29 cellular contexts compared by ENCODE assay signal in genomic region chr1:110475358-110476027, GRCh38. TPM values are rescaled to one million over a fixed set of nuclear protein-coding genes. Genes with fewer than 3 reads are reported as not detected.
DNase-seq lines count a peak whose midpoint lies in the region; ATAC-seq, FAIRE-seq and TF ChIP-seq lines count a peak whose summit lies in the region.
"Had no signal": no experiment of that assay in that cellular context is flagged by ENCODE, and none has a peak within 500 bp of the region (broad histone marks: within the 10 kb centered on the region; RNA-seq: fewer than 3 reads in every experiment).

No MANE protein-coding gene starts in this region.

- WGBS in GM12878 (ENCODE audit: insufficient coverage, insufficient replicate concordance, low lambda C conversion rate, missing lambda C conversion rate), result 25% methylated on average over 5 of the region's 5 CpGs

- POLR2A ChIA-PET in GM12878 (lab: Charles Lee), result no interaction called here

- no peak overlapping the region for H3K27ac ChIP-seq in 22Rv1
- H3K27ac ChIP-seq in GM12878 (ENCODE audit: control insufficient read depth, insufficient read depth), result no peak overlapping the region
- H3K27ac ChIP-seq in left lung, result no peak overlapping the region
- no peak overlapping the region for H3K27ac ChIP-seq in caudate nucleus (ENCODE audit: low read depth, low read length)
- H3K27ac ChIP-seq: C4-2B, coronary artery, heart right ventricle had no signal

- in situ Hi-C loops in GM12878 (cut with MboI), result no loop called here

- no peaks in the 10 kb centered on the region for H3K9me3 ChIP-seq in GM12878 (replicated peaks; ENCODE audit: control insufficient read depth, insufficient read depth, low read length)
- no peaks in the 10 kb centered on the region for H3K9me3 ChIP-seq in left lung
- H3K9me3 ChIP-seq: heart right ventricle had no signal

- no peaks in the 10 kb centered on the region; the same call in 1 of the 2 replicates for H3K27me3 ChIP-seq in H7 (ENCODE audit: control insufficient read depth, insufficient read depth, low read length)
- H3K27me3 ChIP-seq in GM12878 (replicated peaks in 1 of 2; ENCODE audit: control insufficient read depth in 2 of 2, insufficient read depth in 2 of 2, low read length in 1 of 2), result no peaks in the 10 kb centered on the region
- no peaks in the 10 kb centered on the region for H3K27me3 ChIP-seq in left lung
- H3K27me3 ChIP-seq: heart right ventricle had no signal

- H4K20me1 ChIP-seq in GM12878 (ENCODE audit: control insufficient read depth, insufficient read depth), result no peaks in the 10 kb centered on the region

- SMC1A ChIA-PET in GM12878 (lab: Charles Lee; ENCODE audit: uncharacterized antibody, unreplicated experiment), result no interaction called here

- TF ChIP-seq EP300 in GM12878 (IDR thresholded peaks at IDR 0.05; ENCODE audit: borderline replicate concordance in 1 of 2, control insufficient read depth in 1 of 2, low read depth in 2 of 2, low read length in 2 of 2), result no peak

- H2AFZ ChIP-seq in GM12878 (ENCODE audit: control insufficient read depth, low read depth, low read length), result no peak overlapping the region

- no peak for TF ChIP-seq POLR2A in GM12878 (IDR thresholded peaks at IDR 0.05; ENCODE audit: low read depth, low read length)

- TF ChIP-seq CTCF in 22Rv1 (IDR thresholded peaks at IDR 0.05) (0 out of 2 replicates have a peak, but pooled peaks have one; percentile 12), GM12878 (IDR thresholded peaks at IDR 0.05 in 2 of 3, conservative IDR thresholded peaks at IDR 0.05 in 1 of 3; ENCODE audit: control insufficient read depth in 2 of 3, extremely low read depth in 1 of 3, insufficient read depth in 1 of 3, low read depth in 3 of 3, low read length in 3 of 3) (no peak), left lung (IDR thresholded peaks at IDR 0.05) (no peak)

- no peak overlapping the region for H3K9ac ChIP-seq in GM12878 (ENCODE audit: control insufficient read depth, insufficient read depth, low read length)

- H3K4me3 ChIP-seq in H7 (ENCODE audit: insufficient read depth, low read depth, low read length), result no peak overlapping the region
- H3K4me3 ChIP-seq in GM12878, result no peak overlapping the region
- no peak overlapping the region for H3K4me3 ChIP-seq in left lung
- H3K4me3 ChIP-seq: coronary artery, heart right ventricle, lung had no signal

- RAD21 ChIA-PET in GM12878 (lab: Charles Lee; ENCODE audit: unreplicated experiment), result no interaction called here

- BruUV-seq in GM12878 (replicated peaks; lab: Mats Ljungman, UMichigan), result no TSS peak

- H3K36me3 ChIP-seq in H7 (replicated peaks; ENCODE audit: control insufficient read depth, insufficient read depth, low read length), result no peaks in the 10 kb centered on the region
- no peaks in the 10 kb centered on the region for H3K36me3 ChIP-seq in GM12878 (ENCODE audit: control insufficient read depth in 2 of 2, insufficient read depth in 2 of 2, low read length in 1 of 2)
- no peaks in the 10 kb centered on the region for H3K36me3 ChIP-seq in left lung
- H3K36me3 ChIP-seq: heart right ventricle had no signal

- CTCF ChIA-PET in GM12878 (lab: Yijun Ruan, JAX), result no interaction called here

- DNase-seq in H7, result peak; percentile 76
- DNase-seq in GM12878 (ENCODE audit: low read depth, low spot score), result no peak
- DNase-seq in left lung, result no peak
- no peak for DNase-seq in NCI-H446 (lab: John Stamatoyannopoulos, UW)
- DNase-seq in caudate nucleus (lab: John Stamatoyannopoulos, UW), result no peak
- no peak for DNase-seq in NCI-H2227 (lab: John Stamatoyannopoulos, UW; ENCODE audit: unreplicated experiment)
- DNase-seq: activated CD4-positive, alpha-beta T cell treated with anti-CD3 and anti-CD28 coated beads for 36 hours; activated CD8-positive, alpha-beta memory T cell treated with anti-CD3 and anti-CD28 coated beads, Interleukin-2, amount 10 ng/mL, durations not matched to agents 7 days and 5 days; DMS 273 treated with DMSO at 0.1 percent for 48 hours; HCEC 1CT; heart right ventricle; MM.1S; NCI-H1436; right cardiac atrium; substantia nigra; SW 1271 had no signal

- FAIRE-seq in GM12878 (lab: Jason Lieb, UNC), result no peak
- FAIRE-seq: GM12892, islet of Langerhans, urothelium cell line had no signal

- TF ChIP-seq RAD21 in GM12878 (IDR thresholded peaks at IDR 0.05; ENCODE audit: insufficient read depth, low read depth, low read length), result no peak

- no peak overlapping the region for H3K4me2 ChIP-seq in GM12878 (ENCODE audit: control insufficient read depth, insufficient read depth)

- intact Hi-C loops in GM12878 (cut with micrococcal nuclease; ENCODE audit: unreplicated experiment) (no loop called here), left lung (cut with DNase I) (no loop called here)

- H3K4me1 ChIP-seq in GM12878 (ENCODE audit: control insufficient read depth, insufficient read depth, low read length) (no peaks in the 10 kb centered on the region), left lung (peaks cover 8 to 12% of the 10 kb centered on the region in 2 donors)

- H3K79me2 ChIP-seq in GM12878 (ENCODE audit: control insufficient read depth, insufficient read depth, low read length), result no peaks in the 10 kb centered on the region

- ATAC-seq in GM12878, result peak; percentile 53; the same call in 2 of the 3 replicates
- peak; percentile 46 for ATAC-seq in left lung
- ATAC-seq in GM18870 (IDR thresholded peaks at IDR 0.05; ENCODE audit: unreplicated experiment), result no peak
- ATAC-seq: activated CD4-positive, alpha-beta T cell treated with anti-CD3 and anti-CD28 coated beads for 36 hours; activated CD8-positive, alpha-beta memory T cell treated with anti-CD3 and anti-CD28 coated beads, Interleukin-2, amount 10 ng/mL, durations not matched to agents 7 days and 5 days; heart right ventricle; right cardiac atrium; Right ventricle myocardium inferior had no signal

TF ChIP-seq in GM12878, 131 proteins besides CTCF, POLR2A, EP300 and RAD21 (continues in another document):
- no peak for TF ChIP-seq SMARCA5 (IDR thresholded peaks at IDR 0.05)
- TF ChIP-seq ATF2 (IDR thresholded peaks at IDR 0.05; ENCODE audit: low read length), result no peak
- no peak for TF ChIP-seq CHD1 (IDR thresholded peaks at IDR 0.05; ENCODE audit: low read depth, low read length)
- no peak for TF ChIP-seq USF2 (IDR thresholded peaks at IDR 0.05; ENCODE audit: borderline replicate concordance, low read depth, low read length)
- no peak for TF ChIP-seq NFXL1 (IDR thresholded peaks at IDR 0.05; ENCODE audit: borderline replicate concordance)

RNA-seq across cellular contexts. Expression of gene PROK1, which starts 24.5 kb away (rescaled TPM):
- total RNA-seq in H7 (2014; rRNA removed; shearing (Covaris generic)), result not detected in 2 replicates
- not detected in 2 replicates for total RNA-seq in GM12878 (2013; cell fraction: nucleolus; rRNA removed)
- total RNA-seq in GM12878 (2014; rRNA removed) (not detected in 2 replicates), GM12878 (2014; rRNA removed; fragmentation: Illumina TruSeq; extraction: Trizol) (not detected in 2 replicates), GM12878 (2021) (not detected in 2 replicates), left lung (not detected)
- polyA plus RNA-seq in GM12878 (2011; ENCODE audit: low read depth), result not detected
- polyA plus RNA-seq in GM12878 (2011; rRNA removed) (not detected in 2 replicates), GM12878 (2014; fragmentation: Illumina TruSeq; extraction: Trizol) (not detected in 2 replicates), GM12878 (2014; fragmentation: Nextera tagmentation; extraction: Ambion mirVana) (not detected), GM12878 (2014; rRNA removed) (not detected in 2 replicates), GM12878 (2016; fragmentation: Nextera tagmentation; extraction: Ambion mirVana) (not detected)
- not detected in 2 replicates for polyA plus RNA-seq in GM12878 (2011; cell fraction: cytosol; rRNA removed)
- polyA plus RNA-seq in GM12878 (2011; cell fraction: nucleus; rRNA removed), result 0.10 and 0.13 TPM in 2 replicates
- polyA plus RNA-seq in GM12878 (2012), result not detected in 2 replicates
- not detected in 2 replicates for polyA minus RNA-seq in GM12878 (2011; rRNA and poly(A)+ RNA removed)
- not detected in 2 replicates for polyA minus RNA-seq in GM12878 (2011; cell fraction: cytosol; rRNA and poly(A)+ RNA removed)
- polyA minus RNA-seq in GM12878 (2011; cell fraction: nucleus; rRNA and poly(A)+ RNA removed), result not detected in 2 replicates
- total RNA-seq: activated CD4-positive, alpha-beta T cell treated with anti-CD3 and anti-CD28 coated beads for 36 hours; activated CD8-positive, alpha-beta memory T cell treated with anti-CD3 and anti-CD28 coated beads, Interleukin-2, amount 10 ng/mL, durations not matched to agents 7 days and 5 days; activated T-helper 2 cell treated with anti-CD3 and anti-CD28 coated beads, Interferon-gamma antibody, Interleukin-2, Interleukin-4, amounts not matched to agents 10 μg/mL and 5 μg/mL and 100 μg/mL, durations not matched to agents 14 hours and 24 hours and 36 hours; lung; OCI-LY7; Right ventricle myocardium inferior had no signal
- polyA plus RNA-seq: IgD-negative memory B cell had no signal

RNA-seq across cellular contexts. Expression of gene KCNA10, which starts 43.5 kb away (rescaled TPM):
- not detected in 2 replicates for total RNA-seq in H7 (2014; rRNA removed; shearing (Covaris generic))
- total RNA-seq in GM12878 (2013; cell fraction: nucleolus; rRNA removed), result not detected in 2 replicates
- not detected in 2 replicates for total RNA-seq in GM12878 (2014; rRNA removed)
- total RNA-seq in GM12878 (2014; rRNA removed; fragmentation: Illumina TruSeq; extraction: Trizol), result not detected in 2 replicates
- total RNA-seq in GM12878 (2021), result not detected in 2 replicates
- not detected for polyA plus RNA-seq in GM12878 (2011; ENCODE audit: low read depth)
- polyA plus RNA-seq in GM12878 (2011; rRNA removed), result not detected in 2 replicates
- not detected in 2 replicates for polyA plus RNA-seq in GM12878 (2011; cell fraction: cytosol; rRNA removed)
- polyA plus RNA-seq in GM12878 (2011; cell fraction: nucleus; rRNA removed), result not detected in 2 replicates
- polyA plus RNA-seq in GM12878 (2012), result not detected in 2 replicates
- not detected in 2 replicates for polyA plus RNA-seq in GM12878 (2014; fragmentation: Illumina TruSeq; extraction: Trizol)
- not detected for polyA plus RNA-seq in GM12878 (2014; fragmentation: Nextera tagmentation; extraction: Ambion mirVana)
- not detected in 2 replicates for polyA plus RNA-seq in GM12878 (2014; rRNA removed)
- polyA plus RNA-seq in GM12878 (2016; fragmentation: Nextera tagmentation; extraction: Ambion mirVana), result not detected
- polyA minus RNA-seq in GM12878 (2011; rRNA and poly(A)+ RNA removed), result not detected in 2 replicates
- not detected in 2 replicates for polyA minus RNA-seq in GM12878 (2011; cell fraction: cytosol; rRNA and poly(A)+ RNA removed)
- not detected in 2 replicates for polyA minus RNA-seq in GM12878 (2011; cell fraction: nucleus; rRNA and poly(A)+ RNA removed)
- total RNA-seq in left lung, result not detected
- total RNA-seq: activated CD4-positive, alpha-beta T cell treated with anti-CD3 and anti-CD28 coated beads for 36 hours; activated CD8-positive, alpha-beta memory T cell treated with anti-CD3 and anti-CD28 coated beads, Interleukin-2, amount 10 ng/mL, durations not matched to agents 7 days and 5 days; activated T-helper 2 cell treated with anti-CD3 and anti-CD28 coated beads, Interferon-gamma antibody, Interleukin-2, Interleukin-4, amounts not matched to agents 10 μg/mL and 5 μg/mL and 100 μg/mL, durations not matched to agents 14 hours and 24 hours and 36 hours; heart right ventricle; lung; OCI-LY7; omental fat pad; right cardiac atrium; Right ventricle myocardium inferior had no signal
- polyA plus RNA-seq: heart right ventricle, IgD-negative memory B cell, lung, right cardiac atrium had no signal
